ENCODE assay signal across 15 cellular contexts in genomic region chr17:1018547-1018946, GRCh38.
"Had no signal": no experiment of that assay in that cellular context is flagged by ENCODE, and none has a peak within 500 bp of the region (broad histone marks: within the 10 kb centered on the region; RNA-seq: fewer than 3 reads in every experiment).

No MANE protein-coding gene starts in this region.

- H3K4me3 Mint-ChIP-seq: activated CD8-positive, alpha-beta T cell treated with anti-CD3 and anti-CD28 coated beads, Interleukin-2, amount 10 ng/mL, durations not matched to agents 7 days and 5 days; activated naive CD8-positive, alpha-beta T cell; activated T-cell treated with anti-CD3 and anti-CD28 coated beads, Interleukin-2, amount 50 U/mL, for 72 hours; WTC11 had no signal

- H3K36me3 ChIP-seq: SJSA1 had no signal

- H3K4me1 ChIP-seq: SJSA1 had no signal

- H3K27me3 ChIP-seq: SJSA1, spleen had no signal

- ATAC-seq: activated CD8-positive, alpha-beta T cell treated with anti-CD3 and anti-CD28 coated beads, Interleukin-2, amount 10 ng/mL, durations not matched to agents 7 days and 5 days; activated T-cell treated with anti-CD3 and anti-CD28 coated beads, Interleukin-2, amount 50 U/mL, for 72 hours; psoas muscle; sciatic nerve; WTC11 had no signal

- H3K4me3 ChIP-seq: psoas muscle, SJSA1, spleen had no signal

- H3K9me3 ChIP-seq: psoas muscle, SJSA1, spleen had no signal

- H3K27ac Mint-ChIP-seq: activated CD8-positive, alpha-beta T cell treated with anti-CD3 and anti-CD28 coated beads, Interleukin-2, amount 10 ng/mL, durations not matched to agents 7 days and 5 days; activated naive CD8-positive, alpha-beta T cell; activated T-cell treated with anti-CD3 and anti-CD28 coated beads, Interleukin-2, amount 50 U/mL, for 72 hours; WTC11 had no signal

- H3K9me3 Mint-ChIP-seq: activated T-cell treated with anti-CD3 and anti-CD28 coated beads, Interleukin-2, amount 50 U/mL, for 72 hours; WTC11 had no signal

- DNase-seq: activated CD4-positive, alpha-beta T cell treated with anti-CD3 and anti-CD28 coated beads for 4 hours; activated CD8-positive, alpha-beta memory T cell treated with anti-CD3 and anti-CD28 coated beads, Interleukin-2, amount 50 U/mL, for 4 hours; activated CD8-positive, alpha-beta T cell treated with anti-CD3 and anti-CD28 coated beads, Interleukin-2, amount 10 ng/mL, durations not matched to agents 7 days and 5 days; activated gamma-delta T cell; activated T-cell treated with anti-CD3 and anti-CD28 coated beads, Interleukin-2, amount 50 U/mL, for 72 hours; amygdala; hippocampal formation; psoas muscle; spleen; T-helper 2 cell; trophoblast cell had no signal

- H3K27ac ChIP-seq: SJSA1, spleen had no signal

- H3K36me3 Mint-ChIP-seq: activated naive CD8-positive, alpha-beta T cell; WTC11 had no signal

- H3K4me1 Mint-ChIP-seq: WTC11 had no signal
